In the genomic region with DNA sequence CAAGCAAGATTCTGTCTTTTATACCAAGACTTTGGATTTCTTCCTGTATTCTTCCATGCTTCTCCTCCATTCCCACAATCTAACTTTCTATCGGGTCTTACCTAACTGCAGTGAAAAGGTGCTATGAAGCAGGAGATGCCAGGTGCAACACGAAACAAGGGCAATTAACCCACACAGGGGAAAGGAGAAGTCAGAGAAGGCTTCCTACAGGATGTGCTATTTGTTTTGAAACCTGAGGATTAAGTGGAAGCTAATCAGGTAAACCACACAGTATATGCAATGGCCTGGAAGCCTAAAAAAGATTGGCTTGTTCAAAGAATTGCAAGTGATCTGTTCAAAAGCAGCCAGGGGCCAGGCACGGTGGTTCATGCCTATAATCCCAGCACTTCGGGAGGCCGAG, we compare ENCODE assay signal across 14 cellular contexts.
A peak's percentile ranks its signal among the peaks of the same experiment; 100 is the strongest.
DNase-seq lines count a peak whose midpoint lies in the region; ATAC-seq and TF ChIP-seq lines count a peak whose summit lies in the region.
"Had no signal": no experiment of that assay in that cellular context is flagged by ENCODE, and none has a peak within 500 bp of the region (broad histone marks: within the 10 kb centered on the region; RNA-seq: fewer than 3 reads in every experiment).

No MANE protein-coding gene starts in this region.

- no peak overlapping the region for H3K27ac Mint-ChIP-seq in type B pancreatic cell
- H3K27ac Mint-ChIP-seq: CD4-positive, CD25-positive, alpha-beta regulatory T cell had no signal

- no peaks in the 10 kb centered on the region for H3K4me1 Mint-ChIP-seq in type B pancreatic cell (ENCODE audit: unreplicated experiment)

- no peaks in the 10 kb centered on the region for H3K36me3 Mint-ChIP-seq in type B pancreatic cell
- H3K36me3 Mint-ChIP-seq: CD4-positive, CD25-positive, alpha-beta regulatory T cell had no signal

- DNase-seq in DMS153 treated with DMSO at 0.1 percent for 48 hours (lab: John Stamatoyannopoulos, UW; ENCODE audit: unreplicated experiment) (peak; percentile 18), NCI-H187 treated with DMSO at 0.1 percent for 48 hours (lab: John Stamatoyannopoulos, UW) (peak; percentile 4), NCI-H510A (lab: John Stamatoyannopoulos, UW) (peak; percentile 88), ecto neural progenitor cell (ENCODE audit: low spot score) (peak; percentile 13), type B pancreatic cell (ENCODE audit: extremely low spot score, unreplicated experiment) (no peak)
- DNase-seq: ACHN; Calu3; CD4-positive, CD25-positive, alpha-beta regulatory T cell; DMS79 treated with DMSO at 0.1 percent for 48 hours; HCEC 1CT; MV-4-11; NCI-H2081 had no signal

- H3K9me3 Mint-ChIP-seq in type B pancreatic cell = no peaks in the 10 kb centered on the region

- H3K4me3 Mint-ChIP-seq in type B pancreatic cell = no peak overlapping the region
- H3K4me3 Mint-ChIP-seq: CD4-positive, CD25-positive, alpha-beta regulatory T cell had no signal

- H3K27me3 Mint-ChIP-seq in type B pancreatic cell = peaks cover 11% of the 10 kb centered on the region

- TF ChIP-seq CTCF in type B pancreatic cell (conservative IDR thresholded peaks at IDR 0.05) = no peak

- ATAC-seq in HG02840 (IDR thresholded peaks at IDR 0.05; ENCODE audit: low FRiP score, unreplicated experiment) (no peak), GM18502 (IDR thresholded peaks at IDR 0.05; ENCODE audit: poor library complexity, unreplicated experiment) (no peak)
